In the genomic region with DNA sequence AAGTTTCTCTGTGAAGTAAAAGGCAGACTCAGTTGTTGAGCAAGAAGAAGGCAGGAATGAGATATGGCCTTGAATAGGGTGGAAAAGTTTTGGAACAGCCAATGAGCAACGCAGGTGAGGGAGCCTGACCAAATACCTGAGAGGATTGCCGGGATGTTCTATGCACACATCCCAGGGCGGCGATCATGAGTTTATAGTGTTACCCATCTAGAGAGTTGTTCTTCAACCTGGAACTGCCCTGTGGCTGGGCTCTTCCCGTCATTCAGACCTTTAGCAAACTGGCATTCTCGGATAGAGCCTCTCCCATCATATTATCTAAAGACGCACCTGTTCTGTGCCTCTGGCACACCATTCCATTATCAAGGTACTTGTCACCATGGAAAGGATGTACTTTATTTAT, we compare ENCODE assay signal across 14 cellular contexts.
DNase-seq lines count a peak whose midpoint lies in the region; ATAC-seq lines count a peak whose summit lies in the region.
"Had no signal": no experiment of that assay in that cellular context is flagged by ENCODE, and none has a peak within 500 bp of the region (broad histone marks: within the 10 kb centered on the region; RNA-seq: fewer than 3 reads in every experiment).

No MANE protein-coding gene starts in this region.

- peak; percentile 7 for DNase-seq in Right ventricle myocardium superior
- DNase-seq in Right ventricle myocardium inferior (ENCODE audit: missing footprints), result no peak
- peak; percentile 7 for DNase-seq in NCI-H2029 (lab: John Stamatoyannopoulos, UW)
- DNase-seq in left colon, result peak in 1 of 2 donors; percentile 10
- DNase-seq: C1 segment of cervical spinal cord; CD4-positive, alpha-beta T cell; DND-41; GF-D8; GM23248; IMR-90 had no signal

- intact Hi-C loops in Right ventricle myocardium superior (cut with DNase I), result no loop called here
- intact Hi-C loops in Right ventricle myocardium inferior (cut with DNase I), result no loop called here
- intact Hi-C loops in left colon (cut with DNase I, micrococcal nuclease), result no loop called here

- ATAC-seq in Right ventricle myocardium superior (ENCODE audit: poor library complexity), result no peak
- no peak for ATAC-seq in Right ventricle myocardium inferior
- peak; percentile 25 for ATAC-seq in left colon
- no peak for ATAC-seq in GM21423 (IDR thresholded peaks at IDR 0.05; ENCODE audit: unreplicated experiment)
- no peak for ATAC-seq in GM21528 (IDR thresholded peaks at IDR 0.05; ENCODE audit: low FRiP score, unreplicated experiment)
- no peak for ATAC-seq in HG02642 (IDR thresholded peaks at IDR 0.05; ENCODE audit: poor library complexity, unreplicated experiment)
- ATAC-seq: HCT116 had no signal
